Comparison of ENCODE assay signal across 22 cellular contexts in genomic region chr19:55091126-55091910, GRCh38. TPM values are rescaled to one million over a fixed set of nuclear protein-coding genes. Genes with fewer than 3 reads are reported as not detected.
DNase-seq lines count a peak whose midpoint lies in the region; ATAC-seq and TF ChIP-seq lines count a peak whose summit lies in the region.
"Had no signal": no experiment of that assay in that cellular context is flagged by ENCODE, and none has a peak within 500 bp of the region (broad histone marks: within the 10 kb centered on the region; RNA-seq: fewer than 3 reads in every experiment).

No MANE protein-coding gene starts in this region.

- H3K27ac Mint-ChIP-seq in activated T-cell treated with anti-CD3 and anti-CD28 coated beads, Interleukin-2, amount 50 U/mL, for 24 hours = no peak overlapping the region
- H3K27ac Mint-ChIP-seq: activated CD4-positive, alpha-beta T cell treated with anti-CD3 and anti-CD28 coated beads, Interleukin-2, amount 10 ng/mL, durations not matched to agents 7 days and 5 days; naive thymus-derived CD4-positive, alpha-beta T cell; T-cell had no signal

- H3K27ac ChIP-seq in left ventricle myocardium inferior (replicated peaks) = peak overlapping the region; percentile 14
- H3K27ac ChIP-seq: A549, KMS-11 had no signal

- intact Hi-C loops in left ventricle myocardium inferior (cut with micrococcal nuclease) = no loop called here
- intact Hi-C loops in Right ventricle myocardium inferior (cut with DNase I) = no loop called here

- H3K4me1 Mint-ChIP-seq in activated T-cell treated with anti-CD3 and anti-CD28 coated beads, Interleukin-2, amount 50 U/mL, for 24 hours (ENCODE audit: low read depth) = peaks cover 15% of the 10 kb centered on the region

- peaks cover 4% of the 10 kb centered on the region for H3K27me3 ChIP-seq in left ventricle myocardium inferior (ENCODE audit: low read depth)

- H3K36me3 ChIP-seq in left ventricle myocardium inferior = peaks cover 51% of the 10 kb centered on the region

- ATAC-seq in Right ventricle myocardium inferior (no peak), GM21381 (IDR thresholded peaks at IDR 0.05; ENCODE audit: unreplicated experiment) (no peak)
- ATAC-seq: naive thymus-derived CD4-positive, alpha-beta T cell; T-cell had no signal

- TF ChIP-seq CTCF in left ventricle myocardium inferior (IDR thresholded peaks at IDR 0.05; ENCODE audit: borderline replicate concordance) = no peak

- no peak overlapping the region for H3K4me3 Mint-ChIP-seq in activated T-cell treated with anti-CD3 and anti-CD28 coated beads, Interleukin-2, amount 50 U/mL, for 24 hours
- H3K4me3 Mint-ChIP-seq: activated CD4-positive, alpha-beta T cell treated with anti-CD3 and anti-CD28 coated beads, Interleukin-2, amount 10 ng/mL, durations not matched to agents 7 days and 5 days; naive thymus-derived CD4-positive, alpha-beta T cell; T-cell had no signal

- DNase-seq in left ventricle myocardium inferior (no peak), Right ventricle myocardium inferior (ENCODE audit: missing footprints) (no peak), ecto neural progenitor cell (ENCODE audit: low spot score) (peak; percentile 44)
- no peak for DNase-seq in stimulated activated CD4-positive, alpha-beta T cell treated with anti-CD3 and anti-CD28 coated beads, Interleukin-2, amount 100 ng/mL, for 24 hours
- no peak for DNase-seq in activated T-cell treated with anti-CD3 and anti-CD28 coated beads, Interleukin-2, amount 50 U/mL, for 24 hours
- DNase-seq: activated CD4-positive, alpha-beta T cell treated with anti-CD3 and anti-CD28 coated beads, Interleukin-2, amount 10 ng/mL, durations not matched to agents 7 days and 5 days; activated CD8-positive, alpha-beta memory T cell treated with anti-CD3 and anti-CD28 coated beads, Interleukin-2, amount 50 U/mL, for 4 hours; DMS153; effector CD8-positive, alpha-beta T cell; MV-4-11; naive thymus-derived CD4-positive, alpha-beta T cell; NCI-H1694 treated with DMSO at 0.1 percent for 48 hours; NCI-H748 treated with DMSO at 0.1 percent for 48 hours; sigmoid colon; T-cell had no signal

- H3K9me3 ChIP-seq in left ventricle myocardium inferior (replicated peaks) = no peaks in the 10 kb centered on the region
- H3K9me3 ChIP-seq: A549, esophagus muscularis mucosa, sigmoid colon had no signal

- H3K9me3 Mint-ChIP-seq in activated T-cell treated with anti-CD3 and anti-CD28 coated beads, Interleukin-2, amount 50 U/mL, for 24 hours = no peaks in the 10 kb centered on the region
- H3K9me3 Mint-ChIP-seq: activated CD4-positive, alpha-beta T cell treated with anti-CD3 and anti-CD28 coated beads, Interleukin-2, amount 10 ng/mL, durations not matched to agents 7 days and 5 days; T-cell had no signal

- peaks cover 22% of the 10 kb centered on the region for H3K27me3 Mint-ChIP-seq in activated T-cell treated with anti-CD3 and anti-CD28 coated beads, Interleukin-2, amount 50 U/mL, for 24 hours

- H3K4me3 ChIP-seq in left ventricle myocardium inferior = no peak overlapping the region
- H3K4me3 ChIP-seq: A549, esophagus muscularis mucosa, sigmoid colon had no signal

- H3K36me3 Mint-ChIP-seq in activated T-cell treated with anti-CD3 and anti-CD28 coated beads, Interleukin-2, amount 50 U/mL, for 24 hours (ENCODE audit: low read depth) = peaks cover 48% of the 10 kb centered on the region

- H3K4me1 ChIP-seq in left ventricle myocardium inferior = peaks cover 36% of the 10 kb centered on the region
- H3K4me1 ChIP-seq: A549 had no signal

RNA-seq across cellular contexts. Expression of gene EPS8L1, which starts 15.6 kb away (rescaled TPM):
- 0.88 TPM for total RNA-seq in left ventricle myocardium inferior
- 1.9 TPM for total RNA-seq in Right ventricle myocardium inferior

RNA-seq across cellular contexts. Expression of gene PPP1R12C, which starts 26.1 kb away (rescaled TPM):
- 228 TPM for total RNA-seq in left ventricle myocardium inferior
- total RNA-seq in Right ventricle myocardium inferior = 140 TPM

RNA-seq across cellular contexts. Expression of gene RDH13, which starts 28.4 kb away (rescaled TPM):
- total RNA-seq in left ventricle myocardium inferior = 53.8 TPM
- total RNA-seq in Right ventricle myocardium inferior = 47.8 TPM

RNA-seq across cellular contexts. Expression of gene GP6, which starts 53.3 kb away (rescaled TPM):
- total RNA-seq in left ventricle myocardium inferior (0.30 TPM), Right ventricle myocardium inferior (0.49 TPM)
- total RNA-seq: chondrocyte, H4 had no signal

RNA-seq across cellular contexts. Expression of gene TNNT1, which starts 57.7 kb away (rescaled TPM):
- total RNA-seq in left ventricle myocardium inferior (140 TPM), Right ventricle myocardium inferior (66.0 TPM)
- total RNA-seq: mesenteric fat pad had no signal
